Comparison of ENCODE assay signal across 11 cellular contexts in genomic region chr11:63951779-63952536, GRCh38. TPM values are rescaled to one million over a fixed set of nuclear protein-coding genes. Genes with fewer than 3 reads are reported as not detected.
DNase-seq lines count a peak whose midpoint lies in the region; ATAC-seq and TF ChIP-seq lines count a peak whose summit lies in the region.
"Had no signal": no experiment of that assay in that cellular context is flagged by ENCODE, and none has a peak within 500 bp of the region (broad histone marks: within the 10 kb centered on the region; RNA-seq: fewer than 3 reads in every experiment).

No MANE protein-coding gene starts in this region.

- no peak for TF ChIP-seq EP300 in suprapubic skin (IDR thresholded peaks at IDR 0.05)

- ATAC-seq in activated T-cell treated with anti-CD3 and anti-CD28 coated beads, Interleukin-2, amount 50 U/mL, for 4 hours, result peak; percentile 74
- no peak for ATAC-seq in heart right ventricle

- DNase-seq in activated T-cell treated with anti-CD3 and anti-CD28 coated beads, Interleukin-2, amount 50 U/mL, for 4 hours, result no peak
- DNase-seq in activated T-cell treated with anti-CD3 and anti-CD28 coated beads for 4 hours (no peak), SJCRH30 (peak in 1 of 2 experiments; percentile 52), suprapubic skin (ENCODE audit: low spot score in 2 of 2) (no peak), cerebellar cortex (ENCODE audit: low spot score) (no peak), heart right ventricle (no peak)
- peak; percentile 15 for DNase-seq in central memory CD4-positive, alpha-beta T cell
- DNase-seq in stimulated activated CD4-positive, alpha-beta T cell treated with anti-CD3 and anti-CD28 coated beads, Interleukin-4, amount 100 ng/mL, for 1 hour, result no peak
- DNase-seq: heart left ventricle, MG63, SK-N-SH had no signal

- H3K4me1 Mint-ChIP-seq in activated T-cell treated with anti-CD3 and anti-CD28 coated beads, Interleukin-2, amount 50 U/mL, for 4 hours (ENCODE audit: low read depth), result peaks cover 26% of the 10 kb centered on the region

- H3K4me3 Mint-ChIP-seq in activated T-cell treated with anti-CD3 and anti-CD28 coated beads, Interleukin-2, amount 50 U/mL, for 4 hours, result peak overlapping the region; percentile 44

- H3K27me3 ChIP-seq in SJCRH30 (no peaks in the 10 kb centered on the region), suprapubic skin (no peaks in the 10 kb centered on the region), heart right ventricle (no peaks in the 10 kb centered on the region)
- H3K27me3 ChIP-seq: heart left ventricle, MG63 had no signal

- no peak for TF ChIP-seq POLR2A in suprapubic skin (IDR thresholded peaks at IDR 0.05)

- H3K36me3 ChIP-seq in SJCRH30, result peaks cover 38% of the 10 kb centered on the region
- H3K36me3 ChIP-seq in suprapubic skin, result peaks cover 41% of the 10 kb centered on the region
- H3K36me3 ChIP-seq in heart right ventricle, result peaks cover 0 to 83% (median 27%) of the 10 kb centered on the region in 9 donors

- intact Hi-C loops in heart right ventricle (cut with DNase I), result no loop called here

- TF ChIP-seq CTCF in suprapubic skin (IDR thresholded peaks at IDR 0.05) (no peak), heart right ventricle (IDR thresholded peaks at IDR 0.05) (no peak)

- peaks cover 18% of the 10 kb centered on the region for H3K36me3 Mint-ChIP-seq in activated T-cell treated with anti-CD3 and anti-CD28 coated beads, Interleukin-2, amount 50 U/mL, for 4 hours (ENCODE audit: insufficient read depth)

- H3K27me3 Mint-ChIP-seq in activated T-cell treated with anti-CD3 and anti-CD28 coated beads, Interleukin-2, amount 50 U/mL, for 4 hours (ENCODE audit: low read depth), result no peaks in the 10 kb centered on the region

- H3K9me3 ChIP-seq in SJCRH30 (replicated peaks), result no peaks in the 10 kb centered on the region
- H3K9me3 ChIP-seq in suprapubic skin, result no peaks in the 10 kb centered on the region
- no peaks in the 10 kb centered on the region for H3K9me3 ChIP-seq in heart right ventricle
- H3K9me3 ChIP-seq: heart left ventricle, MG63, SK-N-SH had no signal

- H3K4me3 ChIP-seq in SJCRH30 (no peak overlapping the region), suprapubic skin (peak overlapping the region; percentile 1), heart right ventricle (no peak overlapping the region)
- H3K4me3 ChIP-seq: heart left ventricle, MG63 had no signal

- no peaks in the 10 kb centered on the region for H3K9me3 Mint-ChIP-seq in activated T-cell treated with anti-CD3 and anti-CD28 coated beads, Interleukin-2, amount 50 U/mL, for 4 hours

- H3K27ac ChIP-seq in SJCRH30, result 0 out of 2 replicates have a peak overlapping the region, but pooled peaks have one; percentile 22
- peak overlapping the region; percentile 59 for H3K27ac ChIP-seq in suprapubic skin
- H3K27ac ChIP-seq in heart right ventricle, result peak overlapping the region in 1 of 10 donors; percentile 41

- H3K4me1 ChIP-seq in SJCRH30, result peaks cover 12% of the 10 kb centered on the region; the same call in 1 of the 2 replicates
- H3K4me1 ChIP-seq in suprapubic skin, result peaks cover 17% of the 10 kb centered on the region
- no peaks in the 10 kb centered on the region for H3K4me1 ChIP-seq in heart right ventricle
- H3K4me1 ChIP-seq: heart left ventricle had no signal

- 65% methylated on average over 20 of the region's 20 CpGs for WGBS in suprapubic skin
- 82 to 83% methylated on average over 20 of the region's 20 CpGs for whole genome bisulfite sequencing in heart right ventricle, 2 donors

RNA-seq across cellular contexts. Expression of gene NAA40, which starts 13.2 kb away (rescaled TPM):
- total RNA-seq in activated T-cell treated with anti-CD3 and anti-CD28 coated beads, Interleukin-2, amount 50 U/mL, for 4 hours, result 10 to 100 TPM; 12.1 to 16.9 (median 14.1) TPM
- 25.2 and 28.6 TPM in 2 replicates for total RNA-seq in SJCRH30 (2014; rRNA removed; shearing (Covaris generic))
- 10 to 100 TPM in 1 of 4 donors, 1 to 10 TPM in 3; 5.4 to 19.2 (median 8.2) TPM for total RNA-seq in suprapubic skin
- 10 to 100 TPM; 13.0 to 26.4 (median 19.7) TPM for total RNA-seq in heart right ventricle
- polyA plus RNA-seq in heart right ventricle, result 10 to 100 TPM; 13.9 to 38.8 TPM

RNA-seq across cellular contexts. Expression of gene COX8A, which starts 22.5 kb away (rescaled TPM):
- 100 to 1,000 TPM; 315 to 320 (median 319) TPM for total RNA-seq in activated T-cell treated with anti-CD3 and anti-CD28 coated beads, Interleukin-2, amount 50 U/mL, for 4 hours
- total RNA-seq in SJCRH30 (2014; rRNA removed; shearing (Covaris generic)), result 597 and 702 TPM in 2 replicates
- total RNA-seq in suprapubic skin (100 to 1,000 TPM; 352 to 718 (median 708) TPM), heart right ventricle (1,000 to 10,000 TPM in 6 of 10 donors, 100 to 1,000 TPM in 4; 868 to 1,274 (median 1,041) TPM)
- 1,000 to 10,000 TPM; 1,312 to 2,481 TPM for polyA plus RNA-seq in heart right ventricle

RNA-seq across cellular contexts. Expression of gene OTUB1, which starts 34.3 kb away (rescaled TPM):
- total RNA-seq in activated T-cell treated with anti-CD3 and anti-CD28 coated beads, Interleukin-2, amount 50 U/mL, for 4 hours, result 100 to 1,000 TPM in 2 of 3 donors, 10 to 100 TPM in 1; 98.0 to 103 (median 101) TPM
- 79.4 and 80.8 TPM in 2 replicates for total RNA-seq in SJCRH30 (2014; rRNA removed; shearing (Covaris generic))
- total RNA-seq in suprapubic skin, result 100 to 1,000 TPM in 1 of 4 donors, 10 to 100 TPM in 3; 78.4 to 117 (median 93.5) TPM
- 10 to 100 TPM; 47.0 to 58.2 (median 49.8) TPM for total RNA-seq in heart right ventricle
- polyA plus RNA-seq in heart right ventricle, result 10 to 100 TPM; 34.9 to 87.0 TPM

RNA-seq across cellular contexts. Expression of gene RCOR2, which starts 35.0 kb away (rescaled TPM):
- total RNA-seq in activated T-cell treated with anti-CD3 and anti-CD28 coated beads, Interleukin-2, amount 50 U/mL, for 4 hours, result under 1 TPM in 2 of 3 donors, not detected in 1; 0.13 to 0.27 TPM
- total RNA-seq in SJCRH30 (2014; rRNA removed; shearing (Covaris generic)), result 17.2 and 17.9 TPM in 2 replicates
- total RNA-seq in suprapubic skin, result under 1 TPM in 2 of 4 donors, not detected in 2; 0.21 to 0.34 TPM
- total RNA-seq in heart right ventricle, result 1 to 10 TPM; 1.1 to 8.4 (median 5.0) TPM
- 1 to 10 TPM; 4.4 to 5.4 TPM for polyA plus RNA-seq in heart right ventricle

Comparison
In these comparisons a context has a peak if more than half of its experiments do, and no peak if none do; other contexts are left out.
1. ATAC-seq: peak in activated T-cell treated with anti-CD3 and anti-CD28 coated beads, Interleukin-2, amount 50 U/mL, for 4 hours (2 of 2); none in heart right ventricle (0 of 8).